Comparison of ENCODE assay signal across 1 cellular context in the genomic region with DNA sequence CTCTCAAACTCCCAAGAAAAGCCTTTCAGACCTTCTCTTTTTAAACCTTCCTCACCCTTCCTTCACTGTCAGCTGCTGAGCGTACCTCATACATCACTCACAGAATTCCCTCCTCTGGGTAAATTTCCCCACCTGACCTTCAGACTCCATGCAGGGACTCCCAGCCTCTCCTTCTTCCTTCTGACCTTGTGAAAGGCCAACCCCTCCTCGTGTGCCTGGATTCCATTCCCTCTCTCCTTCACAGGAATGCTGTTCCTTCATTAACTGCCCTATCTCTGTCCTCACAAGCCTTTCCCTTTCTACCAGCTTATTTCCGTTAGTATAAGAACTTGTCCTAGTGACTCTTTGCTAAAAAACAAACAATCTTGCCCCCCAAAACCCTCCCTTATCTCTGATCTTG.
TF ChIP-seq lines count a peak whose summit lies in the region.

No MANE protein-coding gene starts in this region.

TF ChIP-seq in GM23338, 12 proteins besides CTCF, POLR2A, EP300 and RAD21 (continued from another document):
- TF ChIP-seq, protein P1, sequence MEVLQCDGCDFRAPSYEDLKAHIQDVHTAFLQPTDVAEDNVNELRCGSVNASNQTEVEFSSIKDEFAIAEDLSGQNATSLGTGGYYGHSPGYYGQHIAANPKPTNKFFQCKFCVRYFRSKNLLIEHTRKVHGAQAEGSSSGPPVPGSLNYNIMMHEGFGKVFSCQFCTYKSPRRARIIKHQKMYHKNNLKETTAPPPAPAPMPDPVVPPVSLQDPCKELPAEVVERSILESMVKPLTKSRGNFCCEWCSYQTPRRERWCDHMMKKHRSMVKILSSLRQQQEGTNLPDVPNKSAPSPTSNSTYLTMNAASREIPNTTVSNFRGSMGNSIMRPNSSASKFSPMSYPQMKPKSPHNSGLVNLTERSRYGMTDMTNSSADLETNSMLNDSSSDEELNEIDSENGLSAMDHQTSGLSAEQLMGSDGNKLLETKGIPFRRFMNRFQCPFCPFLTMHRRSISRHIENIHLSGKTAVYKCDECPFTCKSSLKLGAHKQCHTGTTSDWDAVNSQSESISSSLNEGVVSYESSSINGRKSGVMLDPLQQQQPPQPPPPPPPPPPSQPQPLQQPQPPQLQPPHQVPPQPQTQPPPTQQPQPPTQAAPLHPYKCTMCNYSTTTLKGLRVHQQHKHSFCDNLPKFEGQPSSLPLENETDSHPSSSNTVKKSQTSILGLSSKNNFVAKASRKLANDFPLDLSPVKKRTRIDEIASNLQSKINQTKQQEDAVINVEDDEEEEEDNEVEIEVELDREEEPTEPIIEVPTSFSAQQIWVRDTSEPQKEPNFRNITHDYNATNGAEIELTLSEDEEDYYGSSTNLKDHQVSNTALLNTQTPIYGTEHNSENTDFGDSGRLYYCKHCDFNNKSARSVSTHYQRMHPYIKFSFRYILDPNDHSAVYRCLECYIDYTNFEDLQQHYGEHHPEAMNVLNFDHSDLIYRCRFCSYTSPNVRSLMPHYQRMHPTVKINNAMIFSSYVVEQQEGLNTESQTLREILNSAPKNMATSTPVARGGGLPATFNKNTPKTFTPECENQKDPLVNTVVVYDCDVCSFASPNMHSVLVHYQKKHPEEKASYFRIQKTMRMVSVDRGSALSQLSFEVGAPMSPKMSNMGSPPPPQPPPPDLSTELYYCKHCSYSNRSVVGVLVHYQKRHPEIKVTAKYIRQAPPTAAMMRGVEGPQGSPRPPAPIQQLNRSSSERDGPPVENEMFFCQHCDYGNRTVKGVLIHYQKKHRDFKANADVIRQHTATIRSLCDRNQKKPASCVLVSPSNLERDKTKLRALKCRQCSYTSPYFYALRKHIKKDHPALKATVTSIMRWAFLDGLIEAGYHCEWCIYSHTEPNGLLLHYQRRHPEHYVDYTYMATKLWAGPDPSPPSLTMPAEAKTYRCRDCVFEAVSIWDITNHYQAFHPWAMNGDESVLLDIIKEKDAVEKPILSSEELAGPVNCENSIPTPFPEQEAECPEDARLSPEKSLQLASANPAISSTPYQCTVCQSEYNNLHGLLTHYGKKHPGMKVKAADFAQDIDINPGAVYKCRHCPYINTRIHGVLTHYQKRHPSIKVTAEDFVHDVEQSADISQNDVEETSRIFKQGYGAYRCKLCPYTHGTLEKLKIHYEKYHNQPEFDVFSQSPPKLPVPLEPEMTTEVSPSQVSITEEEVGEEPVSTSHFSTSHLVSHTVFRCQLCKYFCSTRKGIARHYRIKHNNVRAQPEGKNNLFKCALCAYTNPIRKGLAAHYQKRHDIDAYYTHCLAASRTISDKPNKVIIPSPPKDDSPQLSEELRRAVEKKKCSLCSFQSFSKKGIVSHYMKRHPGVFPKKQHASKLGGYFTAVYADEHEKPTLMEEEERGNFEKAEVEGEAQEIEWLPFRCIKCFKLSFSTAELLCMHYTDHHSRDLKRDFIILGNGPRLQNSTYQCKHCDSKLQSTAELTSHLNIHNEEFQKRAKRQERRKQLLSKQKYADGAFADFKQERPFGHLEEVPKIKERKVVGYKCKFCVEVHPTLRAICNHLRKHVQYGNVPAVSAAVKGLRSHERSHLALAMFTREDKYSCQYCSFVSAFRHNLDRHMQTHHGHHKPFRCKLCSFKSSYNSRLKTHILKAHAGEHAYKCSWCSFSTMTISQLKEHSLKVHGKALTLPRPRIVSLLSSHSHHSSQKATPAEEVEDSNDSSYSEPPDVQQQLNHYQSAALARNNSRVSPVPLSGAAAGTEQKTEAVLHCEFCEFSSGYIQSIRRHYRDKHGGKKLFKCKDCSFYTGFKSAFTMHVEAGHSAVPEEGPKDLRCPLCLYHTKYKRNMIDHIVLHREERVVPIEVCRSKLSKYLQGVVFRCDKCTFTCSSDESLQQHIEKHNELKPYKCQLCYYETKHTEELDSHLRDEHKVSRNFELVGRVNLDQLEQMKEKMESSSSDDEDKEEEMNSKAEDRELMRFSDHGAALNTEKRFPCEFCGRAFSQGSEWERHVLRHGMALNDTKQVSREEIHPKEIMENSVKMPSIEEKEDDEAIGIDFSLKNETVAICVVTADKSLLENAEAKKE (CRISPR knock-in tag; IDR thresholded peaks at IDR 0.05): no peak
- no peak for TF ChIP-seq CREB1 (CRISPR knock-in tag; IDR thresholded peaks at IDR 0.05; ENCODE audit: low read depth)
- no peak for TF ChIP-seq STAT1 (IDR thresholded peaks at IDR 0.05; ENCODE audit: unreplicated experiment)
- TF ChIP-seq JUNB (IDR thresholded peaks at IDR 0.05; ENCODE audit: unreplicated experiment): no peak
